ENCODE assay signal across 8 cellular contexts in the genomic region with DNA sequence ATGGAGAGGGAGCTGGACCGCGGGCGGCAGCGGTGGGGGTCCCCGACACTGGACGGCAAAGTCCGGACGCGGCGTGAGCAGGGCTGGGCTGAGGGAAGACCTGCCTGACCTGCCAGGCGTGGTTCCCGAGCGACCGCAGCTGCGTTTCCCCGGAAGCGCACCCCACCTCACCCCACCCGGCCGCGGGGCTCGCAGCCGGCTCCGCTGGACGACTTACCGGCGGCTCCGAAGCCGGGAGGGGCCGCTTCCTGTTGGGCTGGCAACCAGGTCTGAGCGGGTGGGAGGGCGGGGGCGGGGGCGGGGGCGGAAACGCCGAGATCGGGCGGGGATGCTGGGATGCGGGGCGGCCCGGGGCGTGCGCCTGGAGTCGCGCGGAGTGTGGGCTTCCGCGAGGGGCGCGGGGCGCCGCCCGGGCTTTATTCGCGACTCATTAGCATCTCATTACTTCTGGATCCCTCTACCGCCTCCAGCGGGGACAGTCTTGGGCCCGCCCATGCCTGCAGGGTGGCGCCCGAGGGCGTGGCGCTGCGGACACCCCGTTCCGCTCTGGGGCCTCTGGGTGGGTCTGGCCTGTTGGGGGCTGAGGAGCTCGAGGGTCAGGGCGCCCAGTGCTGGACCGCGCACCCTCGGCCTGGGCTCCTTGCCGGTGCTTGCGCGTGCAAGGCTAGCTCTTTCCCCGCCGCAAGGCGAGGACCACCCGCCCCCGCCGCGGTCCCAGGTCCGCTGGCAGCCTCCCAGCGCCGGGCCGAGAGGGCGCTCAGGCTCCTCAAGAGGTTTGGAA. TPM values are rescaled to one million over a fixed set of nuclear protein-coding genes. Genes with fewer than 3 reads are reported as not detected.
DNase-seq lines count a peak whose midpoint lies in the region; ATAC-seq and TF ChIP-seq lines count a peak whose summit lies in the region.

A gene with protein sequence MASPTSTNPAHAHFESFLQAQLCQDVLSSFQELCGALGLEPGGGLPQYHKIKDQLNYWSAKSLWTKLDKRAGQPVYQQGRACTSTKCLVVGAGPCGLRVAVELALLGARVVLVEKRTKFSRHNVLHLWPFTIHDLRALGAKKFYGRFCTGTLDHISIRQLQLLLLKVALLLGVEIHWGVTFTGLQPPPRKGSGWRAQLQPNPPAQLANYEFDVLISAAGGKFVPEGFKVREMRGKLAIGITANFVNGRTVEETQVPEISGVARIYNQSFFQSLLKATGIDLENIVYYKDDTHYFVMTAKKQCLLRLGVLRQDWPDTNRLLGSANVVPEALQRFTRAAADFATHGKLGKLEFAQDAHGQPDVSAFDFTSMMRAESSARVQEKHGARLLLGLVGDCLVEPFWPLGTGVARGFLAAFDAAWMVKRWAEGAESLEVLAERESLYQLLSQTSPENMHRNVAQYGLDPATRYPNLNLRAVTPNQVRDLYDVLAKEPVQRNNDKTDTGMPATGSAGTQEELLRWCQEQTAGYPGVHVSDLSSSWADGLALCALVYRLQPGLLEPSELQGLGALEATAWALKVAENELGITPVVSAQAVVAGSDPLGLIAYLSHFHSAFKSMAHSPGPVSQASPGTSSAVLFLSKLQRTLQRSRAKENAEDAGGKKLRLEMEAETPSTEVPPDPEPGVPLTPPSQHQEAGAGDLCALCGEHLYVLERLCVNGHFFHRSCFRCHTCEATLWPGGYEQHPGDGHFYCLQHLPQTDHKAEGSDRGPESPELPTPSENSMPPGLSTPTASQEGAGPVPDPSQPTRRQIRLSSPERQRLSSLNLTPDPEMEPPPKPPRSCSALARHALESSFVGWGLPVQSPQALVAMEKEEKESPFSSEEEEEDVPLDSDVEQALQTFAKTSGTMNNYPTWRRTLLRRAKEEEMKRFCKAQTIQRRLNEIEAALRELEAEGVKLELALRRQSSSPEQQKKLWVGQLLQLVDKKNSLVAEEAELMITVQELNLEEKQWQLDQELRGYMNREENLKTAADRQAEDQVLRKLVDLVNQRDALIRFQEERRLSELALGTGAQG (minus strand): TSS at position 271 of the 781 bp plus-strand sequence. CDS start 1,576 bp downstream, outside the sequence.

- intact Hi-C loops in activated naive CD4-positive, alpha-beta T cell treated with anti-CD3 and anti-CD28 coated beads for 36 hours (cut with micrococcal nuclease) = loop anchor here (1.0 to 10.0 kb wide), 5 partner anchors 14 to 729 kb away; a partner anchor contains a TSS

- TF ChIP-seq POLR2A in upper lobe of left lung (IDR thresholded peaks at IDR 0.05) = peak in 3 of 4 donors; percentile 29 to 72 (median 60)

- H3K4me3 Mint-ChIP-seq in activated naive CD4-positive, alpha-beta T cell treated with anti-CD3 and anti-CD28 coated beads for 36 hours = peak within 1 kb of the TSS; percentile 91
- H3K4me3 Mint-ChIP-seq in osteocyte (ENCODE audit: unreplicated experiment) = peak within 1 kb of the TSS; percentile 92

- H2AFZ ChIP-seq in DND-41 (ENCODE audit: low read depth, low read length) = peak within 1 kb of the TSS; percentile 84

- no peak for TF ChIP-seq EP300 in upper lobe of left lung (IDR thresholded peaks at IDR 0.05)

- 0 out of 2 replicates have a peak, but pooled peaks cover 2% of the 10 kb centered on the region for H3K79me2 ChIP-seq in DND-41 (ENCODE audit: insufficient read depth, low read length)

- H3K4me3 ChIP-seq in DND-41 (ENCODE audit: low read depth in 1 of 2, low read length in 2 of 2) = peak within 1 kb of the TSS; percentile 68 to 97
- H3K4me3 ChIP-seq in HUES48 (ENCODE audit: low read depth, low read length) = peak within 1 kb of the TSS; percentile 94
- H3K4me3 ChIP-seq in upper lobe of left lung = peak within 1 kb of the TSS; percentile 76 to 92 (median 82)

- H3K27ac ChIP-seq in DND-41 (ENCODE audit: low read length) (peak within 1 kb of the TSS; percentile 90), HUES48 (ENCODE audit: low read depth, low read length) (peak within 1 kb of the TSS; percentile 76), upper lobe of left lung (peak within 1 kb of the TSS; percentile 84 to 93 (median 86))

- no peaks in the 10 kb centered on the region for H3K27me3 ChIP-seq in DND-41 (ENCODE audit: insufficient read depth, low read length, poor library complexity)
- no peaks in the 10 kb centered on the region for H3K27me3 ChIP-seq in HUES48 (ENCODE audit: control insufficient read depth, insufficient read depth, low read length)
- no peaks in the 10 kb centered on the region for H3K27me3 ChIP-seq in upper lobe of left lung

- H4K20me1 ChIP-seq in DND-41 (ENCODE audit: insufficient read depth, low read length) = peaks cover 13% of the 10 kb centered on the region; the same call in 1 of the 2 replicates

- CTCF ChIA-PET in activated naive CD4-positive, alpha-beta T cell treated with anti-CD3 and anti-CD28 coated beads for 36 hours (lab: Charles Lee) = interaction anchor here (1.0 to 2.1 kb wide), 7 partner anchors 9 to 268 kb away, joined by 3 to 9 read pairs (median 5); a partner anchor contains a TSS

- H3K9me3 Mint-ChIP-seq in activated naive CD4-positive, alpha-beta T cell treated with anti-CD3 and anti-CD28 coated beads for 36 hours = no peaks in the 10 kb centered on the region
- no peaks in the 10 kb centered on the region for H3K9me3 Mint-ChIP-seq in osteocyte (ENCODE audit: unreplicated experiment)

- peak within 1 kb of the TSS; percentile 82 for H3K27ac Mint-ChIP-seq in activated naive CD4-positive, alpha-beta T cell treated with anti-CD3 and anti-CD28 coated beads for 36 hours
- peak within 1 kb of the TSS; percentile 85 for H3K27ac Mint-ChIP-seq in osteocyte (ENCODE audit: unreplicated experiment)

- peaks cover 10% of the 10 kb centered on the region for H3K36me3 Mint-ChIP-seq in activated naive CD4-positive, alpha-beta T cell treated with anti-CD3 and anti-CD28 coated beads for 36 hours (ENCODE audit: low read depth)
- H3K36me3 Mint-ChIP-seq in osteocyte (ENCODE audit: unreplicated experiment) = no peaks in the 10 kb centered on the region

- H3K4me1 Mint-ChIP-seq in activated naive CD4-positive, alpha-beta T cell treated with anti-CD3 and anti-CD28 coated beads for 36 hours (ENCODE audit: low read depth) = peaks cover 54% of the 10 kb centered on the region
- H3K4me1 Mint-ChIP-seq in osteocyte (ENCODE audit: unreplicated experiment) = peaks cover 20% of the 10 kb centered on the region

- H3K4me2 ChIP-seq in DND-41 (ENCODE audit: insufficient read depth, low read length) = peak within 1 kb of the TSS; percentile 94

- H3K27me3 Mint-ChIP-seq in activated naive CD4-positive, alpha-beta T cell treated with anti-CD3 and anti-CD28 coated beads for 36 hours (ENCODE audit: low read depth) = no peaks in the 10 kb centered on the region
- H3K27me3 Mint-ChIP-seq in osteocyte (ENCODE audit: unreplicated experiment) = no peaks in the 10 kb centered on the region

- DNase-seq in DND-41 = peak; percentile 83
- peak; percentile 12 for DNase-seq in SIG-M5 (lab: John Stamatoyannopoulos, UW)
- DNase-seq in activated naive CD4-positive, alpha-beta T cell treated with anti-CD3 and anti-CD28 coated beads for 36 hours = peak; percentile 69
- DNase-seq in glomerular endothelial cell (ENCODE audit: extremely low read depth, low read depth, low spot score) = no peak
- DNase-seq in osteocyte (ENCODE audit: extremely low spot score, unreplicated experiment) = peak; percentile 83
- peak; percentile 91 to 96 for DNase-seq in upper lobe of left lung

- H3K9ac ChIP-seq in DND-41 (ENCODE audit: low read depth, low read length) = peak within 1 kb of the TSS; percentile 92
- peak within 1 kb of the TSS; percentile 60 for H3K9ac ChIP-seq in HUES48 (ENCODE audit: low read depth, low read length)

- H3K4me1 ChIP-seq in DND-41 (ENCODE audit: insufficient read depth, low read length) = peaks cover 29% of the 10 kb centered on the region
- peaks cover 26% of the 10 kb centered on the region for H3K4me1 ChIP-seq in HUES48 (ENCODE audit: control insufficient read depth, insufficient read depth, low read length)
- H3K4me1 ChIP-seq in upper lobe of left lung = peaks cover 29 to 45% (median 35%) of the 10 kb centered on the region in 4 donors

- H3K9me3 ChIP-seq in DND-41 (ENCODE audit: insufficient read depth, low read length, severe bottlenecking) = no peaks in the 10 kb centered on the region
- no peaks in the 10 kb centered on the region for H3K9me3 ChIP-seq in HUES48 (ENCODE audit: control insufficient read depth, insufficient read depth, low read length)
- no peaks in the 10 kb centered on the region for H3K9me3 ChIP-seq in upper lobe of left lung

- TF ChIP-seq CTCF in DND-41 (IDR thresholded peaks at IDR 0.05; ENCODE audit: borderline replicate concordance, extremely low read depth, low read length, poor library complexity, severe bottlenecking) = peak; percentile 50
- TF ChIP-seq CTCF in osteocyte (IDR thresholded peaks at IDR 0.05) = peak; percentile 29
- peak; percentile 14 to 72 (median 46) for TF ChIP-seq CTCF in upper lobe of left lung (IDR thresholded peaks at IDR 0.05)

- WGBS in upper lobe of left lung, 2 donors = 0% methylated on average over 10 to 21 of the region's 85 CpGs

- ATAC-seq in DND-41 (ENCODE audit: insufficient read depth, low read depth) = peak; percentile 62
- ATAC-seq in GM21390 (IDR thresholded peaks at IDR 0.05; ENCODE audit: unreplicated experiment) = peak; percentile 56
- ATAC-seq in upper lobe of left lung (ENCODE audit: low FRiP score in 2 of 2) = peak; percentile 86

- H3K36me3 ChIP-seq in DND-41 (ENCODE audit: insufficient read depth, low read length) (peaks cover 34% of the 10 kb centered on the region), HUES48 (ENCODE audit: control insufficient read depth, insufficient read depth, low read length) (peaks cover 25% of the 10 kb centered on the region), upper lobe of left lung (peaks cover 0 to 19% (median 5%) of the 10 kb centered on the region in 4 donors)

RNA-seq across cellular contexts. Expression of the gene that starts here (rescaled TPM):
- total RNA-seq in activated naive CD4-positive, alpha-beta T cell treated with anti-CD3 and anti-CD28 coated beads for 36 hours = 10 to 100 TPM; 20.4 to 22.9 TPM
- total RNA-seq in glomerular endothelial cell (34.7 and 42.2 TPM in 2 replicates), osteocyte (53.6 and 59.5 TPM in 2 replicates), upper lobe of left lung (100 to 1,000 TPM in 2 of 6 donors, 10 to 100 TPM in 4; 61.7 to 268 (median 78.3) TPM)
